12 cellular contexts compared by ENCODE assay signal in the genomic region with DNA sequence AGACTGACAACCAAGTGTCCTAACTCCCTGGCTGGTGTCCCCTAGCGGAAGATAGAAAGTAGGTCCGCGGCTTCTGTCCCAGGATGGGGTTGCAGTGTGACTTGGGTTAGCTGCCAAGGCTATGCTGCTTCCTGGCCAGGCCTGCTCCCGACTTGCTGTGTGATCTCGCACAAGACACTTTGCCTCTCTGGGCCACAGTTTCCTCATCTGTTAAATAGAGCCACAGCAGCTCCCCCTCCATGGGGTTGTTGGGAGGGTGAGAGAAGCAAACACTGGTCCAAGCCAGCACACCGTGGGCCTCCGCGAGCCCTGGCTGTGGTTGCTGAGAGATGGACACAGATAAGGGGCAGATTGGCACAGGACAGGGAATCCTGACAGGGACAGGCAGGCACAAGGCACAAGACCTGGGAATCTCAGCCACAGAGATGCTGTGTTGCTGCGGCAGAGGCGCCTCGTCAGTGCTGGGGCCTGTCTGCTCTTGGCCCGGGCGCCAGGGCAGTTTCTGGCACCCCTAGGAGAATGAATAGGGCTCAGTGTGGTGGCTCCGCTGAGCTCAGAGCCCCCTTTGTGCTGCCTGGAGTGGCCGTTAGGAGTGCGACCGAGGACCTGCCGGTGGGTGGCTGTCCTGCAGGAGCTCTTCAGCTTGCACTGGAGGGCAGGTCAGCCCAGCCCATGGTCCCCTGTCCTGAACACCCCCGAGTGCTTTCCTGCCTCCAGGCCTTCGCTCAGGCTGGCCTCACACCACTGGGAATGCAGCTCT. TPM values are rescaled to one million over a fixed set of nuclear protein-coding genes. Genes with fewer than 3 reads are reported as not detected.
DNase-seq lines count a peak whose midpoint lies in the region; TF ChIP-seq lines count a peak whose summit lies in the region.
"Had no signal": no experiment of that assay in that cellular context is flagged by ENCODE, and none has a peak within 500 bp of the region (broad histone marks: within the 10 kb centered on the region; RNA-seq: fewer than 3 reads in every experiment).

No MANE protein-coding gene starts in this region.

- H3K9me3 Mint-ChIP-seq in activated CD4-positive, alpha-beta T cell treated with anti-CD3 and anti-CD28 coated beads, Interleukin-2, amount 10 ng/mL, durations not matched to agents 7 days and 5 days = no peaks in the 10 kb centered on the region

- H3K27ac ChIP-seq in Peyer's patch (peak overlapping the region; percentile 6 to 88 (median 58)), dorsolateral prefrontal cortex (peak overlapping the region in 38 of 59 donors; percentile 7 to 86 (median 52)), spleen (peak overlapping the region; percentile 88 to 99 (median 95)), suprapubic skin (no peak overlapping the region)
- H3K27ac ChIP-seq: ascending aorta, WERI-Rb-1 had no signal

- H3K36me3 ChIP-seq in Peyer's patch (no peaks in the 10 kb centered on the region), spleen (peaks cover 0 to under 1% (median 0%) of the 10 kb centered on the region in 6 donors), suprapubic skin (no peaks in the 10 kb centered on the region)
- H3K36me3 ChIP-seq: ascending aorta, MG63, WERI-Rb-1 had no signal

- DNase-seq in activated CD4-positive, alpha-beta T cell treated with anti-CD3 and anti-CD28 coated beads, Interleukin-2, amount 10 ng/mL, durations not matched to agents 7 days and 5 days = no peak
- no peak for DNase-seq in activated CD4-positive, alpha-beta T cell treated with anti-CD3 and anti-CD28 coated beads for 48 hours
- DNase-seq in Peyer's patch (no peak), dorsolateral prefrontal cortex (peak in 8 of 10 donors; percentile 33 to 69 (median 58)), spleen (peak; percentile 84), suprapubic skin (ENCODE audit: low spot score in 2 of 2) (no peak), posterior vena cava (ENCODE audit: low spot score) (no peak), RKO (ENCODE audit: low spot score) (no peak)
- DNase-seq: GOT3, MG63, WERI-Rb-1 had no signal

- no peak overlapping the region for H3K4me3 ChIP-seq in Peyer's patch
- peak overlapping the region in 4 of 59 donors; percentile 2 to 7 (median 6) for H3K4me3 ChIP-seq in dorsolateral prefrontal cortex
- H3K4me3 ChIP-seq in spleen = peak overlapping the region in 1 of 8 donors; percentile 83
- H3K4me3 ChIP-seq in suprapubic skin = no peak overlapping the region
- H3K4me3 ChIP-seq: ascending aorta, MG63 had no signal

- POLR2A ChIA-PET in activated CD4-positive, alpha-beta T cell treated with anti-CD3 and anti-CD28 coated beads, Interleukin-2, amount 10 ng/mL, durations not matched to agents 7 days and 5 days (lab: Charles Lee) = no interaction called here

- peaks cover 65% of the 10 kb centered on the region for H3K4me1 Mint-ChIP-seq in activated CD4-positive, alpha-beta T cell treated with anti-CD3 and anti-CD28 coated beads, Interleukin-2, amount 10 ng/mL, durations not matched to agents 7 days and 5 days

- H3K4me1 ChIP-seq in Peyer's patch (peaks cover 0 to 24% (median 17%) of the 10 kb centered on the region in 4 donors), spleen (peaks cover 50 to 96% (median 81%) of the 10 kb centered on the region in 6 donors), suprapubic skin (peaks cover 33% of the 10 kb centered on the region)

- intact Hi-C loops in dorsolateral prefrontal cortex (cut with DNase I) = loop anchor here in 1 of 2 donors (5.0 kb wide), 1 partner anchor 188 kb away; no protein-coding TSS in a partner anchor
- intact Hi-C loops in spleen (cut with DNase I; ENCODE audit: low total_unique reads) = loop anchor here (5.0 kb wide), 1 partner anchor 43 kb away; a partner anchor contains a TSS
- intact Hi-C loops in posterior vena cava (cut with DNase I) = loop anchor here (5.0 to 10.0 kb wide), 3 partner anchors 43 to 188 kb away; a partner anchor contains a TSS

- WGBS in spleen, 5 donors = 69 to 81% (median 74%) methylated on average over 13 to 20 of the region's 20 CpGs
- WGBS in suprapubic skin = 76% methylated on average over 14 of the region's 20 CpGs

- H3K27me3 ChIP-seq in Peyer's patch = no peaks in the 10 kb centered on the region
- no peaks in the 10 kb centered on the region for H3K27me3 ChIP-seq in dorsolateral prefrontal cortex
- H3K27me3 ChIP-seq in spleen (replicated peaks in 1 of 7) = no peaks in the 10 kb centered on the region
- no peaks in the 10 kb centered on the region for H3K27me3 ChIP-seq in suprapubic skin
- H3K27me3 ChIP-seq: ascending aorta, MG63 had no signal

- TF ChIP-seq CTCF in Peyer's patch (IDR thresholded peaks at IDR 0.05) = no peak
- TF ChIP-seq CTCF in dorsolateral prefrontal cortex (IDR thresholded peaks at IDR 0.05 in 54 of 56, conservative IDR thresholded peaks at IDR 0.05 in 2 of 56; ENCODE audit: low read depth in 1 of 56, partially characterized antibody in 56 of 56) = peak in 12 of 56 donors; percentile 3 to 48 (median 18)
- TF ChIP-seq CTCF in spleen (IDR thresholded peaks at IDR 0.05 in 8 of 11, conservative IDR thresholded peaks at IDR 0.05 in 3 of 11) = no peak
- no peak for TF ChIP-seq CTCF in suprapubic skin (IDR thresholded peaks at IDR 0.05)

- H3K4me3 Mint-ChIP-seq in activated CD4-positive, alpha-beta T cell treated with anti-CD3 and anti-CD28 coated beads, Interleukin-2, amount 10 ng/mL, durations not matched to agents 7 days and 5 days = no peak overlapping the region

- TF ChIP-seq EP300 in suprapubic skin (IDR thresholded peaks at IDR 0.05) = no peak

- no peaks in the 10 kb centered on the region for H3K9me3 ChIP-seq in Peyer's patch
- H3K9me3 ChIP-seq in spleen = no peaks in the 10 kb centered on the region
- no peaks in the 10 kb centered on the region for H3K9me3 ChIP-seq in suprapubic skin
- H3K9me3 ChIP-seq: ascending aorta, MG63 had no signal

- H3K27ac Mint-ChIP-seq in activated CD4-positive, alpha-beta T cell treated with anti-CD3 and anti-CD28 coated beads, Interleukin-2, amount 10 ng/mL, durations not matched to agents 7 days and 5 days = peak overlapping the region; percentile 97

- CTCF ChIA-PET in activated CD4-positive, alpha-beta T cell treated with anti-CD3 and anti-CD28 coated beads, Interleukin-2, amount 10 ng/mL, durations not matched to agents 7 days and 5 days (lab: Charles Lee) = interaction anchor here (0.6 to 3.4 kb wide), 8 partner anchors 8 to 199 kb away, joined by 3 to 25 read pairs (median 4); a partner anchor contains a TSS

- H3K27me3 Mint-ChIP-seq in activated CD4-positive, alpha-beta T cell treated with anti-CD3 and anti-CD28 coated beads, Interleukin-2, amount 10 ng/mL, durations not matched to agents 7 days and 5 days = no peaks in the 10 kb centered on the region

- TF ChIP-seq POLR2A in Peyer's patch (IDR thresholded peaks at IDR 0.05) = no peak
- no peak for TF ChIP-seq POLR2A in spleen (IDR thresholded peaks at IDR 0.05)
- TF ChIP-seq POLR2A in suprapubic skin (IDR thresholded peaks at IDR 0.05) = no peak

- peaks cover 20% of the 10 kb centered on the region for H3K36me3 Mint-ChIP-seq in activated CD4-positive, alpha-beta T cell treated with anti-CD3 and anti-CD28 coated beads, Interleukin-2, amount 10 ng/mL, durations not matched to agents 7 days and 5 days (ENCODE audit: low read depth)

RNA-seq across cellular contexts. Expression of a gene that starts 1.8 kb away (rescaled TPM):
- total RNA-seq in activated CD4-positive, alpha-beta T cell treated with anti-CD3 and anti-CD28 coated beads, Interleukin-2, amount 10 ng/mL, durations not matched to agents 7 days and 5 days = 10 to 100 TPM; 67.9 to 71.4 TPM
- 10 to 100 TPM in 1 of 4 donors, 1 to 10 TPM in 3; 1.4 to 22.3 (median 4.1) TPM for total RNA-seq in Peyer's patch
- total RNA-seq in dorsolateral prefrontal cortex = 10 to 100 TPM in 118 of 120 experiments, 1 to 10 TPM in 2; 9.3 to 27.9 (median 17.3) TPM
- total RNA-seq in spleen = 10 to 100 TPM; 44.7 to 85.4 (median 61.2) TPM
- 10 to 100 TPM; 27.0 to 51.1 (median 34.3) TPM for polyA plus RNA-seq in spleen
- total RNA-seq in suprapubic skin = 1 to 10 TPM; 3.4 to 8.9 (median 6.1) TPM
- 10 to 100 TPM; 13.7 to 18.9 TPM for total RNA-seq in posterior vena cava

RNA-seq across cellular contexts. Expression of a gene that starts 5.5 kb away (rescaled TPM):
- 100 to 1,000 TPM in 1 of 2 experiments, 10 to 100 TPM in 1; 99.4 to 110 TPM for total RNA-seq in activated CD4-positive, alpha-beta T cell treated with anti-CD3 and anti-CD28 coated beads, Interleukin-2, amount 10 ng/mL, durations not matched to agents 7 days and 5 days
- 100 to 1,000 TPM in 1 of 4 donors, 10 to 100 TPM in 3; 53.6 to 116 (median 83.9) TPM for total RNA-seq in Peyer's patch
- 100 to 1,000 TPM in 89 of 120 experiments, 10 to 100 TPM in 31; 78.5 to 153 (median 110) TPM for total RNA-seq in dorsolateral prefrontal cortex
- total RNA-seq in spleen = 100 to 1,000 TPM in 4 of 7 donors, 10 to 100 TPM in 3; 68.3 to 149 (median 103) TPM
- 10 to 100 TPM; 49.2 to 87.6 (median 87.1) TPM for polyA plus RNA-seq in spleen
- 100 to 1,000 TPM in 1 of 4 donors, 10 to 100 TPM in 3; 57.2 to 119 (median 72.7) TPM for total RNA-seq in suprapubic skin
- total RNA-seq in posterior vena cava = 10 to 100 TPM; 56.5 to 71.0 TPM

RNA-seq across cellular contexts. Expression of a gene that starts 22.4 kb away (rescaled TPM):
- 10 to 100 TPM; 66.7 to 78.1 TPM for total RNA-seq in activated CD4-positive, alpha-beta T cell treated with anti-CD3 and anti-CD28 coated beads, Interleukin-2, amount 10 ng/mL, durations not matched to agents 7 days and 5 days
- total RNA-seq in Peyer's patch = 100 to 1,000 TPM in 1 of 4 donors, 10 to 100 TPM in 3; 46.1 to 105 (median 71.5) TPM
- 10 to 100 TPM; 19.5 to 55.8 (median 36.6) TPM for total RNA-seq in dorsolateral prefrontal cortex
- total RNA-seq in spleen = 10 to 100 TPM; 33.3 to 94.6 (median 72.3) TPM
- polyA plus RNA-seq in spleen = 10 to 100 TPM; 39.5 to 73.7 (median 60.5) TPM
- total RNA-seq in suprapubic skin = 10 to 100 TPM; 22.9 to 50.3 (median 28.3) TPM
- 10 to 100 TPM; 35.5 to 55.1 TPM for total RNA-seq in posterior vena cava

RNA-seq across cellular contexts. Expression of a gene that starts 45.2 kb away (rescaled TPM):
- total RNA-seq in activated CD4-positive, alpha-beta T cell treated with anti-CD3 and anti-CD28 coated beads, Interleukin-2, amount 10 ng/mL, durations not matched to agents 7 days and 5 days = 10 to 100 TPM; 21.7 to 24.0 TPM
- total RNA-seq in Peyer's patch (10 to 100 TPM; 26.4 to 70.9 (median 35.4) TPM), dorsolateral prefrontal cortex (10 to 100 TPM in 101 of 120 experiments, 1 to 10 TPM in 19; 7.7 to 18.6 (median 12.5) TPM), spleen (10 to 100 TPM; 16.8 to 36.5 (median 24.5) TPM), suprapubic skin (10 to 100 TPM; 16.1 to 24.3 (median 19.3) TPM), posterior vena cava (1 to 10 TPM; 4.9 to 8.2 TPM)
- 10 to 100 TPM; 17.9 to 29.1 (median 18.4) TPM for polyA plus RNA-seq in spleen
- total RNA-seq: ascending aorta had no signal

Comparison
In these comparisons a context has a peak if more than half of its experiments do, and no peak if none do; other contexts are left out.
1. DNase-seq: peak in dorsolateral prefrontal cortex (8 of 10) and spleen (single experiment); none in activated CD4-positive, alpha-beta T cell treated with anti-CD3 and anti-CD28 coated beads, Interleukin-2, amount 10 ng/mL, durations not matched to agents 7 days and 5 days (single experiment), activated CD4-positive, alpha-beta T cell treated with anti-CD3 and anti-CD28 coated beads for 48 hours (single experiment), Peyer's patch (0 of 3), suprapubic skin (0 of 2), posterior vena cava (single experiment) and RKO (single experiment).